In genomic region chr3:146072824-146073223, GRCh38 we compare ENCODE assay signal across 20 cellular contexts.
DNase-seq lines count a peak whose midpoint lies in the region; FAIRE-seq and TF ChIP-seq lines count a peak whose summit lies in the region.
"Had no signal": no experiment of that assay in that cellular context is flagged by ENCODE, and none has a peak within 500 bp of the region (broad histone marks: within the 10 kb centered on the region; RNA-seq: fewer than 3 reads in every experiment).

No MANE protein-coding gene starts in this region.

- intact Hi-C loops in esophagus muscularis mucosa (cut with DNase I): no loop called here

- no peaks in the 10 kb centered on the region for H3K9me3 ChIP-seq in GM23248 (ENCODE audit: low read depth)
- H3K9me3 ChIP-seq in small intestine (ENCODE audit: control insufficient read depth, low read depth): no peaks in the 10 kb centered on the region
- no peaks in the 10 kb centered on the region for H3K9me3 ChIP-seq in esophagus muscularis mucosa
- H3K9me3 ChIP-seq: BE2C, Caco-2, SJCRH30, testis had no signal

- no peak overlapping the region for H2AFZ ChIP-seq in GM23248

- in situ Hi-C loops in GM23248 (cut with MboI): no loop called here

- H3K4me3 ChIP-seq in GM23248: no peak overlapping the region
- no peak overlapping the region for H3K4me3 ChIP-seq in fibroblast of the aortic adventitia (ENCODE audit: low read depth, low read length)
- H3K4me3 ChIP-seq in small intestine (ENCODE audit: low read depth in 1 of 2, low read length in 2 of 2): no peak overlapping the region
- no peak overlapping the region for H3K4me3 ChIP-seq in esophagus muscularis mucosa
- H3K4me3 ChIP-seq: SJCRH30, testis had no signal

- TF ChIP-seq POLR2A in esophagus muscularis mucosa (IDR thresholded peaks at IDR 0.05; ENCODE audit: low read depth): no peak

- peaks cover 82% of the 10 kb centered on the region for H3K36me3 ChIP-seq in GM23248 (ENCODE audit: low read depth)
- H3K36me3 ChIP-seq in small intestine (ENCODE audit: control insufficient read depth in 2 of 2, insufficient read depth in 2 of 2, low read length in 2 of 2): peaks cover 0 to 2% of the 10 kb centered on the region in 2 donors
- H3K36me3 ChIP-seq in esophagus muscularis mucosa: peaks cover 11 to 24% (median 17%) of the 10 kb centered on the region in 4 donors
- H3K36me3 ChIP-seq: BE2C had no signal

- TF ChIP-seq EP300 in esophagus muscularis mucosa (IDR thresholded peaks at IDR 0.05): no peak

- no peaks in the 10 kb centered on the region for H4K20me1 ChIP-seq in GM23248 (ENCODE audit: insufficient read depth)

- TF ChIP-seq CTCF in fibroblast of the aortic adventitia (IDR thresholded peaks at IDR 0.05; ENCODE audit: insufficient read depth, low read length) (no peak), esophagus muscularis mucosa (IDR thresholded peaks at IDR 0.05) (no peak)

- no peaks in the 10 kb centered on the region for H3K79me2 ChIP-seq in GM23248 (ENCODE audit: insufficient read depth)

- peaks cover 65% of the 10 kb centered on the region for H3F3A ChIP-seq in GM23248 (ENCODE audit: insufficient read depth)

- H3K27ac ChIP-seq in GM23248 (0 out of 2 replicates have a peak overlapping the region, but pooled peaks have one; percentile 6), small intestine (ENCODE audit: low read depth in 1 of 2, low read length in 1 of 2) (no peak overlapping the region), esophagus muscularis mucosa (replicated peaks in 1 of 4) (peak overlapping the region in 1 of 4 donors; percentile 2)
- H3K27ac ChIP-seq: SJCRH30, testis had no signal

- H3K27me3 ChIP-seq in GM23248 (replicated peaks; ENCODE audit: insufficient read depth) (no peaks in the 10 kb centered on the region), small intestine (ENCODE audit: control insufficient read depth in 2 of 2, insufficient read depth in 2 of 2, low read length in 2 of 2) (no peaks in the 10 kb centered on the region), esophagus muscularis mucosa (no peaks in the 10 kb centered on the region)
- H3K27me3 ChIP-seq: BE2C, SJCRH30, testis had no signal

- H3K4me1 ChIP-seq in GM23248 (ENCODE audit: insufficient read depth) (peaks cover 20% of the 10 kb centered on the region), small intestine (ENCODE audit: control insufficient read depth in 2 of 2, insufficient read depth in 1 of 2, low read depth in 1 of 2, low read length in 1 of 2) (no peaks in the 10 kb centered on the region), esophagus muscularis mucosa (peaks cover 0 to 25% (median 10%) of the 10 kb centered on the region in 4 donors)
- H3K4me1 ChIP-seq: BE2C, Caco-2, SJCRH30, testis had no signal

- FAIRE-seq in RCC 7860 (lab: Jason Lieb, UNC): peak; percentile 55
- peak; percentile 72 for FAIRE-seq in small intestine (lab: Jason Lieb, UNC)

- DNase-seq in GM23248 (peak; percentile 52), RCC 7860 (ENCODE audit: low spot score) (no peak), fibroblast of the aortic adventitia (ENCODE audit: low read depth) (peak; percentile 57), small intestine (no peak), AG20443 (ENCODE audit: low spot score) (no peak), esophagus muscularis mucosa (ENCODE audit: extremely low spot score) (no peak), DMS153 (lab: John Stamatoyannopoulos, UW) (no peak)
- DNase-seq: activated CD4-positive, alpha-beta memory T cell treated with anti-CD3 and anti-CD28 coated beads, Interleukin-2, amount 10 ng/mL, durations not matched to agents 7 days and 5 days; activated naive CD4-positive, alpha-beta T cell treated with Interleukin-2 at 50 U/mL for 16 hours; activated T-cell treated with anti-CD3 and anti-CD28 coated beads, Interleukin-2, amount 50 U/mL, for 1 hour; anterior cingulate cortex; BE2C; Caco-2; EL; NCI-H146; NCI-H2171 treated with DMSO at 0.1 percent for 48 hours; NCI-H69; retina; SJCRH30; testis had no signal

- H3K4me2 ChIP-seq in GM23248 (ENCODE audit: unreplicated experiment): no peak overlapping the region

- H3K9ac ChIP-seq in GM23248: peak overlapping the region; percentile 12; the same call in 1 of the 2 replicates

- H3K9me2 ChIP-seq in GM23248 (ENCODE audit: insufficient read depth): no peaks in the 10 kb centered on the region

Comparison
In these comparisons a context has a peak if more than half of its experiments do, and no peak if none do; other contexts are left out.
1. DNase-seq: peak in GM23248 (single experiment) and fibroblast of the aortic adventitia (single experiment); none in RCC 7860 (single experiment), small intestine (single experiment), AG20443 (single experiment), esophagus muscularis mucosa (single experiment) and DMS153 (single experiment).